11 cellular contexts compared by ENCODE assay signal in genomic region chr15:73928971-73929627, GRCh38.
DNase-seq lines count a peak whose midpoint lies in the region; ATAC-seq and TF ChIP-seq lines count a peak whose summit lies in the region.
"Had no signal": no experiment of that assay in that cellular context is flagged by ENCODE, and none has a peak within 500 bp of the region (broad histone marks: within the 10 kb centered on the region; RNA-seq: fewer than 3 reads in every experiment).

No MANE protein-coding gene starts in this region.

- H3K9ac ChIP-seq in OCI-LY3 (ENCODE audit: low read length) (no peak overlapping the region), endocrine pancreas (ENCODE audit: control insufficient read depth, insufficient read depth, low read length) (peak overlapping the region; percentile 47), rectal smooth muscle tissue (ENCODE audit: low read length) (no peak overlapping the region)

- ATAC-seq in HG03432 (IDR thresholded peaks at IDR 0.05; ENCODE audit: unreplicated experiment) = no peak
- ATAC-seq: right lobe of liver had no signal

- H3K4me3 ChIP-seq in OCI-LY3 (ENCODE audit: low read length) = no peak overlapping the region
- no peak overlapping the region for H3K4me3 ChIP-seq in endocrine pancreas (ENCODE audit: control insufficient read depth, insufficient read depth, low read length)
- H3K4me3 ChIP-seq in rectal smooth muscle tissue (ENCODE audit: low read length) = peak overlapping the region; percentile 29
- H3K4me3 ChIP-seq: right lobe of liver had no signal

- H3K36me3 ChIP-seq in OCI-LY3 (replicated peaks; ENCODE audit: low read depth, low read length) (no peaks in the 10 kb centered on the region), endocrine pancreas (ENCODE audit: control insufficient read depth, insufficient read depth, low read length) (no peaks in the 10 kb centered on the region), rectal smooth muscle tissue (ENCODE audit: control insufficient read depth, insufficient read depth, low read length) (no peaks in the 10 kb centered on the region)
- H3K36me3 ChIP-seq: right lobe of liver had no signal

- no peak for TF ChIP-seq CTCF in OCI-LY3 (IDR thresholded peaks at IDR 0.05; ENCODE audit: low read depth, low read length)

- no peaks in the 10 kb centered on the region for H3K79me2 ChIP-seq in OCI-LY3 (ENCODE audit: low read length)

- 0 out of 2 replicates have a peak overlapping the region, but pooled peaks have one; percentile 14 for H2AFZ ChIP-seq in OCI-LY3 (ENCODE audit: low read depth, low read length)

- no peaks in the 10 kb centered on the region for H4K20me1 ChIP-seq in OCI-LY3 (ENCODE audit: insufficient read depth, low read length)

- DNase-seq in NCI-H2227 (lab: John Stamatoyannopoulos, UW; ENCODE audit: unreplicated experiment) = peak; percentile 26
- no peak for DNase-seq in NCI-H2227 treated with DMSO at 0.1 percent for 48 hours (lab: John Stamatoyannopoulos, UW)
- no peak for DNase-seq in DMS53 (lab: John Stamatoyannopoulos, UW)
- no peak for DNase-seq in D341Med (ENCODE audit: low spot score)
- DNase-seq: activated T-cell treated with anti-CD3 and anti-CD28 coated beads for 4 hours had no signal

- H3K9me3 ChIP-seq in OCI-LY3 (ENCODE audit: insufficient read depth, low read length) (no peaks in the 10 kb centered on the region), endocrine pancreas (ENCODE audit: control insufficient read depth, low read length) (no peaks in the 10 kb centered on the region)
- H3K9me3 ChIP-seq: right lobe of liver had no signal

- H3K4me1 ChIP-seq in OCI-LY3 (ENCODE audit: low read length) = peaks cover under 1% of the 10 kb centered on the region; the same call in 1 of the 2 replicates
- no peaks in the 10 kb centered on the region for H3K4me1 ChIP-seq in endocrine pancreas (ENCODE audit: control insufficient read depth, insufficient read depth, low read length)
- H3K4me1 ChIP-seq in rectal smooth muscle tissue (ENCODE audit: control insufficient read depth, insufficient read depth, low read length) = peaks cover 14% of the 10 kb centered on the region
- H3K4me1 ChIP-seq: right lobe of liver had no signal

- no peak overlapping the region for H3K4me2 ChIP-seq in OCI-LY3 (ENCODE audit: low read length)

- H3K27me3 ChIP-seq in OCI-LY3 (ENCODE audit: low read depth, low read length) = no peaks in the 10 kb centered on the region
- H3K27me3 ChIP-seq in endocrine pancreas (ENCODE audit: control insufficient read depth, insufficient read depth, low read length) = no peaks in the 10 kb centered on the region
- H3K27me3 ChIP-seq in rectal smooth muscle tissue (ENCODE audit: control insufficient read depth, insufficient read depth, low read length) = no peaks in the 10 kb centered on the region

- no peak overlapping the region for H3K27ac ChIP-seq in OCI-LY3 (ENCODE audit: low read length)
- H3K27ac ChIP-seq in rectal smooth muscle tissue (ENCODE audit: low read depth, low read length) = no peak overlapping the region
- H3K27ac ChIP-seq: 22Rv1, right lobe of liver had no signal
